30 cellular contexts compared by ENCODE assay signal in genomic region chr3:194714122-194714425, GRCh38.
"Had no signal": no experiment of that assay in that cellular context is flagged by ENCODE, and none has a peak within 500 bp of the region (broad histone marks: within the 10 kb centered on the region; RNA-seq: fewer than 3 reads in every experiment).

No MANE protein-coding gene starts in this region.

- H3K4me2 ChIP-seq: smooth muscle cell had no signal

- H3K27ac Mint-ChIP-seq: nephron progenitor cell; progenitor cell of endocrine pancreas; stimulated activated memory B cell treated with anti-CD40 and anti-IgM and Interleukin-4, amounts not matched to agents 10 μg/mL and 1 μg/mL and 100 μg/mL, for 72 hours; stimulated activated naive CD8-positive, alpha-beta T cell treated with anti-CD3 and anti-CD28 coated beads, Interleukin-15, amount 100 ng/mL, for 72 hours; type B pancreatic cell had no signal

- DNase-seq: naive B cell; naive thymus-derived CD8-positive, alpha-beta T cell; nephron progenitor cell; nucleus accumbens; ovary; psoas muscle; right cardiac atrium; right lobe of liver; sigmoid colon; spleen; stimulated activated CD4-positive, alpha-beta T cell treated with anti-CD3 and anti-CD28 coated beads, Interleukin-12 subunit alpha, Interleukin-12 subunit beta, amount 100 ng/mL, for 4 hours; stimulated activated CD4-positive, alpha-beta T cell treated with anti-CD3 and anti-CD28 coated beads, Interleukin-1b, Interleukin-23, amount 100 ng/mL, for 48 hours; stimulated activated CD4-positive, alpha-beta T cell treated with anti-CD3 and anti-CD28 coated beads, Interleukin-4, amount 100 ng/mL, for 1 hour; stimulated activated CD4-positive, alpha-beta T cell treated with anti-CD3 and anti-CD28 coated beads, Interleukin-4, amount 100 ng/mL, for 4 hours; stimulated activated CD8-positive, alpha-beta memory T cell treated with anti-CD3 and anti-CD28 coated beads, Interleukin-4, amount 100 ng/mL, for 48 hours; stimulated activated naive CD4-positive, alpha-beta T cell; stimulated activated naive CD8-positive, alpha-beta T cell treated with anti-CD3 and anti-CD28 coated beads, Interleukin-15, amount 100 ng/mL, for 72 hours; stimulated activated naive CD8-positive, alpha-beta T cell treated with anti-CD3 and anti-CD28 coated beads, Interleukin-15, Interleukin-2, amounts not matched to agents 100 U/mL and 50 U/mL, for 24 hours; thyroid gland; upper lobe of right lung; uterus had no signal

- ATAC-seq: naive thymus-derived CD8-positive, alpha-beta T cell; psoas muscle; right cardiac atrium; right lobe of liver; stimulated activated memory B cell treated with anti-CD40 and anti-IgM and Interleukin-4, amounts not matched to agents 10 μg/mL and 1 μg/mL and 100 μg/mL, for 72 hours; stimulated activated naive CD8-positive, alpha-beta T cell treated with anti-CD3 and anti-CD28 coated beads, Interleukin-15, Interleukin-2, amounts not matched to agents 100 U/mL and 50 U/mL, for 24 hours; upper lobe of right lung had no signal

- H3K4me1 ChIP-seq: right lobe of liver, sigmoid colon, upper lobe of right lung, uterus had no signal

- H3K36me3 ChIP-seq: neutrophil, ovary, right lobe of liver, sigmoid colon, spleen, thoracic aorta, thyroid gland, tibial nerve, upper lobe of right lung, uterus had no signal

- H3K27me3 ChIP-seq: neutrophil, ovary, right lobe of liver, sigmoid colon, spleen, thyroid gland, tibial nerve, upper lobe of right lung, uterus had no signal

- H3K9me3 Mint-ChIP-seq: naive B cell; naive thymus-derived CD8-positive, alpha-beta T cell; nephron progenitor cell; neural crest cell; stimulated activated memory B cell treated with anti-CD40 and anti-IgM and Interleukin-4, amounts not matched to agents 10 μg/mL and 1 μg/mL and 100 μg/mL, for 72 hours; stimulated activated naive CD8-positive, alpha-beta T cell treated with anti-CD3 and anti-CD28 coated beads, Interleukin-15, amount 100 ng/mL, for 72 hours; type B pancreatic cell had no signal

- H3K27ac ChIP-seq: neutrophil, ovary, psoas muscle, right lobe of liver, sigmoid colon, spleen, thoracic aorta, thyroid gland, upper lobe of right lung, uterus had no signal

- H3K27me3 Mint-ChIP-seq: naive B cell; stimulated activated memory B cell treated with anti-CD40 and anti-IgM and Interleukin-4, amounts not matched to agents 10 μg/mL and 1 μg/mL and 100 μg/mL, for 72 hours; stimulated activated naive CD8-positive, alpha-beta T cell treated with anti-CD3 and anti-CD28 coated beads, Interleukin-15, amount 100 ng/mL, for 72 hours had no signal

- H3K4me3 Mint-ChIP-seq: naive B cell; naive thymus-derived CD8-positive, alpha-beta T cell; nephron progenitor cell; neural crest cell; stimulated activated memory B cell treated with anti-CD40 and anti-IgM and Interleukin-4, amounts not matched to agents 10 μg/mL and 1 μg/mL and 100 μg/mL, for 72 hours; stimulated activated naive CD8-positive, alpha-beta T cell treated with anti-CD3 and anti-CD28 coated beads, Interleukin-15, amount 100 ng/mL, for 72 hours; type B pancreatic cell had no signal

- H3K36me3 Mint-ChIP-seq: naive B cell; naive thymus-derived CD8-positive, alpha-beta T cell; stimulated activated memory B cell treated with anti-CD40 and anti-IgM and Interleukin-4, amounts not matched to agents 10 μg/mL and 1 μg/mL and 100 μg/mL, for 72 hours; type B pancreatic cell had no signal

- H3K9me3 ChIP-seq: neutrophil, ovary, psoas muscle, right lobe of liver, sigmoid colon, spleen, thoracic aorta, thyroid gland, tibial nerve, upper lobe of right lung, uterus had no signal

- H3K4me1 Mint-ChIP-seq: neural crest cell; stimulated activated naive CD8-positive, alpha-beta T cell treated with anti-CD3 and anti-CD28 coated beads, Interleukin-15, amount 100 ng/mL, for 72 hours had no signal

- H3K4me3 ChIP-seq: ovary, psoas muscle, right lobe of liver, sigmoid colon, skin epidermis, smooth muscle cell, spleen, thoracic aorta, thyroid gland, tibial nerve, upper lobe of right lung, uterus had no signal
